In the genomic region with DNA sequence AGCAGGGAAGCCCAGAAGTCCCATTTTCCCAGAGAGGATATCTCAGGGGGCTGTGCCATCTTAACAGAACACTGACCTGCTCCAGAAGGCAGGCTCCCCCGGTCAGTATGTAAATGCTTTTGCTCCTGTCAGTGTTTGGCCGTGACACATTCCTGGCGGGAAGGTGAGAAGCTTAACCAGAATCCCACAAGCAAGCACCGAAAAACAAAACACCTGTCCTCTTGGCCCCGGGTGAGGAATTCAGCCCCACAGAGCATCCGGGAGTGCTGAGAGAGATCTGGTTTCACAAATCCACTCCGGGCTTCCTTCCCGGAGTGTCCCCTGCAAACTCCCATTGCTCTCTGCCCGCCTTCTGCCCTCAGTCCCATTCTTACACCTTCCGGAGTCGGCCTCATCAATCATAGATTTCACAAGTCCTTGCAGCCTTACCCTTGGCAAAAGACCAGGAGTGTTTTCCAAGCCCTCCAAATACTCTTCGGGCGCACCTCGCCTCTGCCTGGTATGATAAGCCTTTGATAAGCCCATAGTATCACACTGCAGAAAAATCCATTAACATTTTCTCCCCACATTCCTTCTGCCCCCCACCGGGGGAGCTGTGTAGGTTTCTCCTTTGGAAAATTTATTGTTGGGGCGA, we compare ENCODE assay signal across 1 cellular context.
TF ChIP-seq lines count a peak whose summit lies in the region.

No MANE protein-coding gene starts in this region.

TF ChIP-seq in HepG2, 621 proteins besides CTCF, POLR2A, EP300 and RAD21 (continues in another document):
- no peak for TF ChIP-seq ASH2L (IDR thresholded peaks at IDR 0.05; ENCODE audit: insufficient read length, low read depth, low read length)
- TF ChIP-seq SIX4 (CRISPR knock-in tag; IDR thresholded peaks at IDR 0.05), result no peak
- TF ChIP-seq ZNF432 (CRISPR knock-in tag; IDR thresholded peaks at IDR 0.05; ENCODE audit: borderline replicate concordance), result no peak
- TF ChIP-seq, protein P1, sequence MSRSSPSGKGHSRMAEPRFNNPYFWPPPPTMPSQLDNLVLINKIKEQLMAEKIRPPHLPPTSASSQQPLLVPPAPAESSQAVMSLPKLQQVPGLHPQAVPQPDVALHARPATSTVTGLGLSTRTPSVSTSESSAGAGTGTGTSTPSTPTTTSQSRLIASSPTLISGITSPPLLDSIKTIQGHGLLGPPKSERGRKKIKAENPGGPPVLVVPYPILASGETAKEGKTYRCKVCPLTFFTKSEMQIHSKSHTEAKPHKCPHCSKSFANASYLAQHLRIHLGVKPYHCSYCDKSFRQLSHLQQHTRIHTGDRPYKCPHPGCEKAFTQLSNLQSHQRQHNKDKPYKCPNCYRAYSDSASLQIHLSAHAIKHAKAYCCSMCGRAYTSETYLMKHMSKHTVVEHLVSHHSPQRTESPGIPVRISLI (CRISPR knock-in tag; IDR thresholded peaks at IDR 0.05; ENCODE audit: borderline replicate concordance), result no peak
- TF ChIP-seq GTF3A (CRISPR knock-in tag; conservative IDR thresholded peaks at IDR 0.05), result no peak
- TF ChIP-seq ZNF354B (CRISPR knock-in tag; IDR thresholded peaks at IDR 0.05), result no peak
- no peak for TF ChIP-seq ZNF839 (CRISPR knock-in tag; IDR thresholded peaks at IDR 0.05; ENCODE audit: borderline replicate concordance)
- no peak for TF ChIP-seq ZBTB1 (CRISPR knock-in tag; IDR thresholded peaks at IDR 0.05; ENCODE audit: borderline replicate concordance)
- TF ChIP-seq, protein P2, sequence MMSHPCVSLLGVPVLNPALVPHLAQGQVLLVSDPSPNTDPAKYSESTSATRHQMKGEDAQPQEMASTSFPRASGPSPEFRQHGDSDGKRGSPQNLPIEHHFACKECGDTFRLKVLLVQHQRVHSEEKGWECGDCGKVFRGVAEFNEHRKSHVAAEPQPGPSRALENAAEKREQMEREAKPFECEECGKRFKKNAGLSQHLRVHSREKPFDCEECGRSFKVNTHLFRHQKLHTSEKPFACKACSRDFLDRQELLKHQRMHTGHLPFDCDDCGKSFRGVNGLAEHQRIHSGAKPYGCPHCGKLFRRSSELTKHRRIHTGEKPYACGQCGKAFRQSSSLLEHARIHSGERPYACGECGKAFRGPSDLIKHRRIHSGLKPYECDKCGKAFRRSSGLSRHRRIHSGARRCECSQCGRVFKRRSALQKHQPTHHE (CRISPR knock-in tag; IDR thresholded peaks at IDR 0.05; ENCODE audit: borderline replicate concordance), result no peak
- TF ChIP-seq MED1 (CRISPR knock-in tag; IDR thresholded peaks at IDR 0.05), result no peak
- no peak for TF ChIP-seq HNF1B (CRISPR knock-in tag; IDR thresholded peaks at IDR 0.05)
- TF ChIP-seq ZNF770 (CRISPR knock-in tag; IDR thresholded peaks at IDR 0.05), result no peak
- 0 out of 2 replicates have a peak, but pooled peaks have one; percentile 27 for TF ChIP-seq ZBTB34 (CRISPR knock-in tag; IDR thresholded peaks at IDR 0.05)
- no peak for TF ChIP-seq ZGPAT (CRISPR knock-in tag; IDR thresholded peaks at IDR 0.05)
- TF ChIP-seq, protein P3, sequence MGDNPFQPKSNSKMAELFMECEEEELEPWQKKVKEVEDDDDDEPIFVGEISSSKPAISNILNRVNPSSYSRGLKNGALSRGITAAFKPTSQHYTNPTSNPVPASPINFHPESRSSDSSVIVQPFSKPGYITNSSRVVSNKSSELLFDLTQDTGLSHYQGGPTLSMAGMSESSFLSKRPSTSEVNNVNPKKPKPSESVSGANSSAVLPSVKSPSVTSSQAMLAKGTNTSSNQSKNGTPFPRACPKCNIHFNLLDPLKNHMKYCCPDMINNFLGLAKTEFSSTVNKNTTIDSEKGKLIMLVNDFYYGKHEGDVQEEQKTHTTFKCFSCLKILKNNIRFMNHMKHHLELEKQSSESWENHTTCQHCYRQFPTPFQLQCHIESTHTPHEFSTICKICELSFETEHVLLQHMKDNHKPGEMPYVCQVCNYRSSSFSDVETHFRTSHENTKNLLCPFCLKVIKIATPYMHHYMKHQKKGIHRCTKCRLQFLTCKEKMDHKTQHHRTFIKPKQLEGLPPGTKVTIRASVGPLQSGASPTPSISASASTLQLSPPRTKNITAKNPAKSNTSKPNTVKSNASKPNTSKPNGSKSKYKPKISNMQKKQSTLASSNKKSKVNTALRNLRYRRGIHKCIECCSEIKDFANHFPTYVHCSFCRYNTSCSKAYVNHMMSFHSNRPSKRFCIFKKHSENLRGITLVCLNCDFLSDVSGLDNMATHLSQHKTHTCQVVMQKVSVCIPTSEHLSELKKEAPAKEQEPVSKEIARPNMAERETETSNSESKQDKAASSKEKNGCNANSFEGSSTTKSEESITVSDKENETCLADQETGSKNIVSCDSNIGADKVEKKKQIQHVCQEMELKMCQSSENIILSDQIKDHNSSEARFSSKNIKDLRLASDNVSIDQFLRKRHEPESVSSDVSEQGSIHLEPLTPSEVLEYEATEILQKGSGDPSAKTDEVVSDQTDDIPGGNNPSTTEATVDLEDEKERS (CRISPR knock-in tag; IDR thresholded peaks at IDR 0.05), result no peak
- TF ChIP-seq PTBP1 (IDR thresholded peaks at IDR 0.05; ENCODE audit: low read depth, low read length, poor library complexity, severe bottlenecking), result no peak
- no peak for TF ChIP-seq MTA3 (CRISPR knock-in tag; IDR thresholded peaks at IDR 0.05)
- no peak for TF ChIP-seq REL (CRISPR knock-in tag; conservative IDR thresholded peaks at IDR 0.05)
- TF ChIP-seq ATRX (CRISPR knock-in tag; IDR thresholded peaks at IDR 0.05; ENCODE audit: borderline replicate concordance), result no peak
- no peak for TF ChIP-seq ZNF430 (CRISPR knock-in tag; IDR thresholded peaks at IDR 0.05)
- TF ChIP-seq ZNF501 (CRISPR knock-in tag; IDR thresholded peaks at IDR 0.05), result no peak
- TF ChIP-seq RARA (CRISPR knock-in tag; IDR thresholded peaks at IDR 0.05), result peak; percentile 31; the same call in 1 of the 2 replicates
- peak; percentile 20; the same call in 1 of the 2 replicates for TF ChIP-seq ARID5B (CRISPR knock-in tag; IDR thresholded peaks at IDR 0.05)
- no peak for TF ChIP-seq ETV6 (CRISPR knock-in tag; conservative IDR thresholded peaks at IDR 0.05)
- no peak for TF ChIP-seq HOXA3 (CRISPR knock-in tag; IDR thresholded peaks at IDR 0.05)
- TF ChIP-seq ZNF296 (CRISPR knock-in tag; conservative IDR thresholded peaks at IDR 0.05), result no peak
- TF ChIP-seq CHD4 (IDR thresholded peaks at IDR 0.05; ENCODE audit: borderline replicate concordance, low read length), result 0 out of 2 replicates have a peak, but pooled peaks have one; percentile 53
- TF ChIP-seq PRPF4 (IDR thresholded peaks at IDR 0.05; ENCODE audit: low read depth, low read length, poor library complexity, severe bottlenecking), result no peak
- no peak for TF ChIP-seq HNRNPK (IDR thresholded peaks at IDR 0.05; ENCODE audit: low read depth, low read length, poor library complexity, severe bottlenecking)
- TF ChIP-seq RFX3 (CRISPR knock-in tag; IDR thresholded peaks at IDR 0.05), result no peak
- TF ChIP-seq, protein P4, sequence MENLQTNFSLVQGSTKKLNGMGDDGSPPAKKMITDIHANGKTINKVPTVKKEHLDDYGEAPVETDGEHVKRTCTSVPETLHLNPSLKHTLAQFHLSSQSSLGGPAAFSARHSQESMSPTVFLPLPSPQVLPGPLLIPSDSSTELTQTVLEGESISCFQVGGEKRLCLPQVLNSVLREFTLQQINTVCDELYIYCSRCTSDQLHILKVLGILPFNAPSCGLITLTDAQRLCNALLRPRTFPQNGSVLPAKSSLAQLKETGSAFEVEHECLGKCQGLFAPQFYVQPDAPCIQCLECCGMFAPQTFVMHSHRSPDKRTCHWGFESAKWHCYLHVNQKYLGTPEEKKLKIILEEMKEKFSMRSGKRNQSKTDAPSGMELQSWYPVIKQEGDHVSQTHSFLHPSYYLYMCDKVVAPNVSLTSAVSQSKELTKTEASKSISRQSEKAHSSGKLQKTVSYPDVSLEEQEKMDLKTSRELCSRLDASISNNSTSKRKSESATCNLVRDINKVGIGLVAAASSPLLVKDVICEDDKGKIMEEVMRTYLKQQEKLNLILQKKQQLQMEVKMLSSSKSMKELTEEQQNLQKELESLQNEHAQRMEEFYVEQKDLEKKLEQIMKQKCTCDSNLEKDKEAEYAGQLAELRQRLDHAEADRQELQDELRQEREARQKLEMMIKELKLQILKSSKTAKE (CRISPR knock-in tag; IDR thresholded peaks at IDR 0.05; ENCODE audit: borderline replicate concordance), result no peak
- TF ChIP-seq TFDP1 (CRISPR knock-in tag; IDR thresholded peaks at IDR 0.05; ENCODE audit: borderline replicate concordance), result peak; percentile 5; the same call in 1 of the 2 replicates
- TF ChIP-seq ARID2 (CRISPR knock-in tag; IDR thresholded peaks at IDR 0.05; ENCODE audit: borderline replicate concordance), result no peak
- TF ChIP-seq E2F5 (CRISPR knock-in tag; conservative IDR thresholded peaks at IDR 0.05), result no peak
